Comparison of ENCODE assay signal across 1 cellular context in the genomic region with DNA sequence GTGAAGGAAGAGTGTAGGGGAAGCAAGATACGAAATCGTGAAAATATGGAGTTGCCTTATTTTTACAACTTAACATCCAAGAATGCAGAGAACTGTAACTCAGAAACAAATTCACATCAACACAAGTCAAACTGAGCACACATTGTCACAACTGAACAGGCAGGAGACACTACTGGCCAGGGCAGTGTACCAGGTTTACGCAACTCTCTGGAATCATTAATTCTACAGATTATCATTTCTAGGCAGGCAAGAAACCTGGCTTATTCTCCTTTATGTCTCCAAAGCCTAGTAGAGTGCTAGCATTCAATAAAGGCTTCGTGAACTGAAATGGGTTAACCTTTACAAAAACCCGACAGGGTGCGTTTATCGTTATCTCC.
TF ChIP-seq lines count a peak whose summit lies in the region.

No MANE protein-coding gene starts in this region.

TF ChIP-seq in GM23338, 12 proteins besides CTCF, POLR2A, EP300 and RAD21 (continued from another document):
- TF ChIP-seq, protein P1, sequence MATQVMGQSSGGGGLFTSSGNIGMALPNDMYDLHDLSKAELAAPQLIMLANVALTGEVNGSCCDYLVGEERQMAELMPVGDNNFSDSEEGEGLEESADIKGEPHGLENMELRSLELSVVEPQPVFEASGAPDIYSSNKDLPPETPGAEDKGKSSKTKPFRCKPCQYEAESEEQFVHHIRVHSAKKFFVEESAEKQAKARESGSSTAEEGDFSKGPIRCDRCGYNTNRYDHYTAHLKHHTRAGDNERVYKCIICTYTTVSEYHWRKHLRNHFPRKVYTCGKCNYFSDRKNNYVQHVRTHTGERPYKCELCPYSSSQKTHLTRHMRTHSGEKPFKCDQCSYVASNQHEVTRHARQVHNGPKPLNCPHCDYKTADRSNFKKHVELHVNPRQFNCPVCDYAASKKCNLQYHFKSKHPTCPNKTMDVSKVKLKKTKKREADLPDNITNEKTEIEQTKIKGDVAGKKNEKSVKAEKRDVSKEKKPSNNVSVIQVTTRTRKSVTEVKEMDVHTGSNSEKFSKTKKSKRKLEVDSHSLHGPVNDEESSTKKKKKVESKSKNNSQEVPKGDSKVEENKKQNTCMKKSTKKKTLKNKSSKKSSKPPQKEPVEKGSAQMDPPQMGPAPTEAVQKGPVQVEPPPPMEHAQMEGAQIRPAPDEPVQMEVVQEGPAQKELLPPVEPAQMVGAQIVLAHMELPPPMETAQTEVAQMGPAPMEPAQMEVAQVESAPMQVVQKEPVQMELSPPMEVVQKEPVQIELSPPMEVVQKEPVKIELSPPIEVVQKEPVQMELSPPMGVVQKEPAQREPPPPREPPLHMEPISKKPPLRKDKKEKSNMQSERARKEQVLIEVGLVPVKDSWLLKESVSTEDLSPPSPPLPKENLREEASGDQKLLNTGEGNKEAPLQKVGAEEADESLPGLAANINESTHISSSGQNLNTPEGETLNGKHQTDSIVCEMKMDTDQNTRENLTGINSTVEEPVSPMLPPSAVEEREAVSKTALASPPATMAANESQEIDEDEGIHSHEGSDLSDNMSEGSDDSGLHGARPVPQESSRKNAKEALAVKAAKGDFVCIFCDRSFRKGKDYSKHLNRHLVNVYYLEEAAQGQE (IDR thresholded peaks at IDR 0.05; ENCODE audit: unreplicated experiment): no peak
